ENCODE assay signal across 8 cellular contexts in genomic region chr2:135875491-135876065, GRCh38. TPM values are rescaled to one million over a fixed set of nuclear protein-coding genes. Genes with fewer than 3 reads are reported as not detected.
DNase-seq lines count a peak whose midpoint lies in the region; ATAC-seq and TF ChIP-seq lines count a peak whose summit lies in the region.

No MANE protein-coding gene starts in this region.

- H3K4me3 ChIP-seq in SJSA1: peak overlapping the region; percentile 73
- peak overlapping the region; percentile 53 to 60 for H3K4me3 ChIP-seq in uterus

- peak overlapping the region; percentile 80 for H3K4me3 Mint-ChIP-seq in activated naive CD4-positive, alpha-beta T cell treated with anti-CD3 and anti-CD28 coated beads, Interleukin-2, amount 10 ng/mL, durations not matched to agents 7 days and 5 days
- H3K4me3 Mint-ChIP-seq in progenitor cell of endocrine pancreas (ENCODE audit: low read depth): peak overlapping the region; percentile 89

- H3K9me3 ChIP-seq in SJSA1 (replicated peaks): no peaks in the 10 kb centered on the region
- no peaks in the 10 kb centered on the region for H3K9me3 ChIP-seq in uterus

- H3K36me3 Mint-ChIP-seq in activated naive CD4-positive, alpha-beta T cell treated with anti-CD3 and anti-CD28 coated beads, Interleukin-2, amount 10 ng/mL, durations not matched to agents 7 days and 5 days: peaks cover 34% of the 10 kb centered on the region
- peaks cover 5% of the 10 kb centered on the region for H3K36me3 Mint-ChIP-seq in progenitor cell of endocrine pancreas (ENCODE audit: insufficient read depth)

- peaks cover 38% of the 10 kb centered on the region for H3K36me3 ChIP-seq in SJSA1
- no peaks in the 10 kb centered on the region for H3K36me3 ChIP-seq in uterus

- peak overlapping the region; percentile 95 for H3K27ac Mint-ChIP-seq in activated naive CD4-positive, alpha-beta T cell treated with anti-CD3 and anti-CD28 coated beads, Interleukin-2, amount 10 ng/mL, durations not matched to agents 7 days and 5 days
- H3K27ac Mint-ChIP-seq in progenitor cell of endocrine pancreas: peak overlapping the region; percentile 93

- H3K4me1 Mint-ChIP-seq in activated naive CD4-positive, alpha-beta T cell treated with anti-CD3 and anti-CD28 coated beads, Interleukin-2, amount 10 ng/mL, durations not matched to agents 7 days and 5 days: peaks cover 45% of the 10 kb centered on the region
- H3K4me1 Mint-ChIP-seq in progenitor cell of endocrine pancreas (ENCODE audit: low read depth): peaks cover 20% of the 10 kb centered on the region

- H3K27me3 ChIP-seq in SJSA1 (replicated peaks) (no peaks in the 10 kb centered on the region), uterus (no peaks in the 10 kb centered on the region)

- H3K9me3 Mint-ChIP-seq in activated naive CD4-positive, alpha-beta T cell treated with anti-CD3 and anti-CD28 coated beads, Interleukin-2, amount 10 ng/mL, durations not matched to agents 7 days and 5 days: no peaks in the 10 kb centered on the region
- H3K9me3 Mint-ChIP-seq in progenitor cell of endocrine pancreas (ENCODE audit: low read depth): peaks cover 11% of the 10 kb centered on the region

- H3K27ac ChIP-seq in SJSA1 (peak overlapping the region; percentile 77), uterus (peak overlapping the region; percentile 78 to 86)

- CTCF ChIA-PET in activated naive CD4-positive, alpha-beta T cell treated with anti-CD3 and anti-CD28 coated beads, Interleukin-2, amount 10 ng/mL, durations not matched to agents 7 days and 5 days (lab: Charles Lee): interaction anchor here (0.9 to 1.6 kb wide), 3 partner anchors 38 to 78 kb away, joined by 3 to 4 read pairs (median 3); no protein-coding TSS in a partner anchor

- intact Hi-C loops in cardiac septum (cut with DNase I) (loop anchor here (5.0 kb wide), 1 partner anchor 133 kb away; the partner anchor contains the start of gene UBXN4), uterus (cut with DNase I; ENCODE audit: low total_unique reads) (no loop called here)

- no peaks in the 10 kb centered on the region for H3K27me3 Mint-ChIP-seq in activated naive CD4-positive, alpha-beta T cell treated with anti-CD3 and anti-CD28 coated beads, Interleukin-2, amount 10 ng/mL, durations not matched to agents 7 days and 5 days
- H3K27me3 Mint-ChIP-seq in progenitor cell of endocrine pancreas: peaks cover 5% of the 10 kb centered on the region

- peak; percentile 67 for ATAC-seq in GM19455 (IDR thresholded peaks at IDR 0.05; ENCODE audit: unreplicated experiment)
- peak; percentile 36 for ATAC-seq in HG03565 (IDR thresholded peaks at IDR 0.05; ENCODE audit: unreplicated experiment)

- TF ChIP-seq CTCF in progenitor cell of endocrine pancreas (IDR thresholded peaks at IDR 0.05; ENCODE audit: unreplicated experiment): no peak
- no peak for TF ChIP-seq CTCF in uterus (IDR thresholded peaks at IDR 0.05)

- DNase-seq in D341Med (ENCODE audit: low spot score) (peak; percentile 59), SJSA1 (ENCODE audit: low read depth in 1 of 2, low spot score in 2 of 2) (peak; percentile 54 to 68), cardiac septum (ENCODE audit: low spot score) (peak; percentile 75), progenitor cell of endocrine pancreas (ENCODE audit: low spot score, unreplicated experiment) (peak; percentile 30), uterus (peak; percentile 29 to 36)
- peak; percentile 83 for DNase-seq in activated naive CD4-positive, alpha-beta T cell treated with anti-CD3 and anti-CD28 coated beads, Interleukin-2, amount 10 ng/mL, durations not matched to agents 7 days and 5 days

- TF ChIP-seq POLR2A in uterus (IDR thresholded peaks at IDR 0.05): no peak

- H3K4me1 ChIP-seq in SJSA1 (replicated peaks) (peaks cover 15% of the 10 kb centered on the region), uterus (peaks cover 0 to 6% of the 10 kb centered on the region in 2 donors)

RNA-seq across cellular contexts. Expression of gene MCM6, which starts 0.7 kb away (rescaled TPM):
- 26.6 and 34.9 TPM in 2 replicates for total RNA-seq in SJSA1 (2014; rRNA removed; shearing (Covaris generic))
- total RNA-seq in cardiac septum (6.5 TPM), progenitor cell of endocrine pancreas (51.9 and 52.3 TPM in 2 replicates), uterus (10 to 100 TPM in 2 of 4 donors, 1 to 10 TPM in 2; 2.3 to 37.4 (median 9.6) TPM)

RNA-seq across cellular contexts. Expression of gene LCT, which starts 38.6 kb away (rescaled TPM):
- total RNA-seq in SJSA1 (2014; rRNA removed; shearing (Covaris generic)): not detected in 2 replicates
- not detected for total RNA-seq in cardiac septum
- 0.19 TPM in 1 of 2 replicates, not detected in the other for total RNA-seq in progenitor cell of endocrine pancreas
- under 1 TPM in 1 of 4 donors, not detected in 3; 0.07 TPM for total RNA-seq in uterus

Comparison
In these comparisons a context has a peak if more than half of its experiments do, and no peak if none do; other contexts are left out.
1. Peak in every context shown above with its lines: DNase-seq, ATAC-seq, H3K4me3 ChIP-seq and H3K27ac ChIP-seq.
2. DNase-seq: peak in every context shown above with its lines; median percentile 83 in activated naive CD4-positive, alpha-beta T cell treated with anti-CD3 and anti-CD28 coated beads, Interleukin-2, amount 10 ng/mL, durations not matched to agents 7 days and 5 days; 75 in cardiac septum; 61 in SJSA1; 59 in D341Med; 32 in uterus; 30 in progenitor cell of endocrine pancreas.